In genomic region chr6:144265061-144265357, GRCh38 we compare ENCODE assay signal across 14 cellular contexts. TPM values are rescaled to one million over a fixed set of nuclear protein-coding genes. Genes with fewer than 3 reads are reported as not detected.
DNase-seq lines count a peak whose midpoint lies in the region; ATAC-seq and TF ChIP-seq lines count a peak whose summit lies in the region.
"Had no signal": no experiment of that assay in that cellular context is flagged by ENCODE, and none has a peak within 500 bp of the region (broad histone marks: within the 10 kb centered on the region; RNA-seq: fewer than 3 reads in every experiment).

No MANE protein-coding gene starts in this region.

- CTCF ChIA-PET in HCT116 (lab: Charles Lee) = no interaction called here

- no peaks in the 10 kb centered on the region; a peak in 1 of 4 replicates for H3K9me3 ChIP-seq in HCT116 (ENCODE audit: control insufficient read depth in 1 of 2, insufficient read depth in 1 of 2, low read depth in 1 of 2, low read length in 2 of 2)
- H3K9me3 ChIP-seq in adipocyte (ENCODE audit: control insufficient read depth, low read length) = no peaks in the 10 kb centered on the region
- no peaks in the 10 kb centered on the region for H3K9me3 ChIP-seq in left lung
- no peaks in the 10 kb centered on the region for H3K9me3 ChIP-seq in thoracic aorta

- in situ Hi-C loops in GM13976 (cut with MboI; ENCODE audit: low sequenced_read_pairs, unreplicated experiment) = no loop called here

- peak overlapping the region in 1 of 2 experiments; percentile 9; a peak in 2 of 4 replicates for H3K4me3 ChIP-seq in HCT116 (replicated peaks in 1 of 2; ENCODE audit: low read depth in 1 of 2, low read length in 2 of 2)
- peak overlapping the region; percentile 60 for H3K4me3 ChIP-seq in adipocyte (ENCODE audit: low read length)
- H3K4me3 ChIP-seq in left lung = no peak overlapping the region
- H3K4me3 ChIP-seq in thoracic aorta = no peak overlapping the region

- no peaks in the 10 kb centered on the region for H3K79me2 ChIP-seq in HCT116 (ENCODE audit: insufficient read depth, low read length)

- intact Hi-C loops in HCT116 (cut with micrococcal nuclease) (no loop called here), left lung (cut with DNase I) (no loop called here)

- H3K27ac ChIP-seq in HCT116 (ENCODE audit: low read depth, low read length) (peak overlapping the region; percentile 40; the same call in 1 of the 2 replicates), left lung (peak overlapping the region; percentile 68 to 69), thoracic aorta (peak overlapping the region; percentile 78 to 83)

- peak overlapping the region; percentile 90 for H3K4me2 ChIP-seq in HCT116 (ENCODE audit: low read length)

- H4K20me1 ChIP-seq in HCT116 (ENCODE audit: insufficient read depth) = no peaks in the 10 kb centered on the region

- H3K4me1 ChIP-seq in HCT116 (ENCODE audit: control insufficient read depth in 1 of 2, insufficient read depth in 2 of 2, low read length in 2 of 2) (peaks cover 23 to 32% of the 10 kb centered on the region in 2 experiments), adipocyte (ENCODE audit: control insufficient read depth, insufficient read depth, low read length) (peaks cover 43% of the 10 kb centered on the region), left lung (peaks cover 8 to 17% of the 10 kb centered on the region in 2 donors), thoracic aorta (ENCODE audit: control insufficient read depth in 1 of 2, low read depth in 2 of 2) (peaks cover 24 to 34% of the 10 kb centered on the region in 2 donors)

- TF ChIP-seq RAD21 in HCT116 (IDR thresholded peaks at IDR 0.05; ENCODE audit: low read depth) = no peak

- peak overlapping the region; percentile 89 for H2AFZ ChIP-seq in HCT116 (ENCODE audit: low read depth, low read length, poor library complexity, severe bottlenecking)

- RAD21 ChIA-PET in HCT116 (lab: Charles Lee; ENCODE audit: low non-redundant PET in 1 of 2, low total read pairs in 2 of 2, uncharacterized antibody in 2 of 2, unreplicated experiment in 2 of 2) = no interaction called here

- POLR2A ChIA-PET in HCT116 (lab: Charles Lee) = no interaction called here

- H3K27me3 ChIP-seq in HCT116 (ENCODE audit: insufficient read depth, low read length) (no peaks in the 10 kb centered on the region), adipocyte (replicated peaks; ENCODE audit: control insufficient read depth, insufficient read depth, low read length) (no peaks in the 10 kb centered on the region), left lung (no peaks in the 10 kb centered on the region), thoracic aorta (replicated peaks; ENCODE audit: insufficient read depth) (no peaks in the 10 kb centered on the region)

- ATAC-seq in HCT116 (no peak), left lung (peak; percentile 63), thoracic aorta (ENCODE audit: insufficient number of reproducible peaks, low FRiP score, low read depth) (no peak), HG02642 (IDR thresholded peaks at IDR 0.05; ENCODE audit: poor library complexity, unreplicated experiment) (no peak)
- ATAC-seq: activated T-cell treated with anti-CD3 and anti-CD28 coated beads, Interleukin-2, amount 50 U/mL, for 4 hours had no signal

- H3K36me3 ChIP-seq in HCT116 (ENCODE audit: control insufficient read depth in 1 of 2, insufficient read depth in 2 of 2, low read length in 2 of 2) (no peaks in the 10 kb centered on the region), adipocyte (ENCODE audit: control insufficient read depth, insufficient read depth, low read length, severe bottlenecking) (no peaks in the 10 kb centered on the region), left lung (no peaks in the 10 kb centered on the region), thoracic aorta (no peaks in the 10 kb centered on the region)

- no peak for TF ChIP-seq POLR2A in HCT116 (IDR thresholded peaks at IDR 0.05; ENCODE audit: borderline replicate concordance, extremely low read depth, insufficient read depth, insufficient read length)

- BruUV-seq in HCT116 (replicated peaks; lab: Mats Ljungman, UMichigan) = no TSS peak

- TF ChIP-seq CTCF in HCT116 (IDR thresholded peaks at IDR 0.05 in 2 of 3, conservative IDR thresholded peaks at IDR 0.05 in 1 of 3; ENCODE audit: borderline replicate concordance in 1 of 3, insufficient read depth in 1 of 3, low read depth in 2 of 3, low read length in 2 of 3) (no peak), left lung (IDR thresholded peaks at IDR 0.05) (no peak), thoracic aorta (IDR thresholded peaks at IDR 0.05) (no peak), GM13976 (IDR thresholded peaks at IDR 0.05; ENCODE audit: borderline replicate concordance, control extremely low read depth, extremely low read depth, insufficient read depth, missing control alignments) (no peak)

- DNase-seq in HCT116 (ENCODE audit: low read depth, low spot score) = no peak
- peak; percentile 11 for DNase-seq in adipocyte (ENCODE audit: low read depth)
- no peak for DNase-seq in left lung
- no peak for DNase-seq in thoracic aorta (ENCODE audit: low spot score)
- DNase-seq in GM13976 (ENCODE audit: low spot score) = no peak
- no peak for DNase-seq in LoVo (ENCODE audit: low spot score)
- no peak for DNase-seq in NCI-H1436 (lab: John Stamatoyannopoulos, UW)
- DNase-seq: activated T-cell treated with anti-CD3 and anti-CD28 coated beads, Interleukin-2, amount 50 U/mL, for 4 hours; DMS153; effector CD8-positive, alpha-beta T cell; NCI-H526; stimulated activated naive CD4-positive, alpha-beta T cell treated with Interleukin-2 at 50 U/mL for 16 hours; T-helper 2 cell had no signal

- H3K9ac ChIP-seq in HCT116 (ENCODE audit: low read length) = peak overlapping the region; percentile 6; the same call in 1 of the 2 replicates
- H3K9ac ChIP-seq in adipocyte (ENCODE audit: low read length) = peak overlapping the region; percentile 67

- no peaks in the 10 kb centered on the region for H3K9me2 ChIP-seq in HCT116 (ENCODE audit: insufficient read depth)

TF ChIP-seq in HCT116, 20 proteins besides CTCF, POLR2A, EP300 and RAD21 (continues in another document):
- TF ChIP-seq REST (IDR thresholded peaks at IDR 0.05; ENCODE audit: low read depth) (no peak), SP1 (IDR thresholded peaks at IDR 0.05; ENCODE audit: low read depth) (no peak), YY1 (IDR thresholded peaks at IDR 0.05; ENCODE audit: extremely low read depth, insufficient replicate concordance, low read depth, low read length) (no peak), EGR1 (IDR thresholded peaks at IDR 0.05; ENCODE audit: low read depth) (no peak), FOSL1 (IDR thresholded peaks at IDR 0.05; ENCODE audit: low read depth) (no peak), EZH2 (IDR thresholded peaks at IDR 0.05) (no peak), ZNF274 (IDR thresholded peaks at IDR 0.05; ENCODE audit: low read depth, low read length) (no peak), EZH2phosphoT487 (IDR thresholded peaks at IDR 0.05; ENCODE audit: borderline replicate concordance) (no peak)
- TF ChIP-seq, protein P1, sequence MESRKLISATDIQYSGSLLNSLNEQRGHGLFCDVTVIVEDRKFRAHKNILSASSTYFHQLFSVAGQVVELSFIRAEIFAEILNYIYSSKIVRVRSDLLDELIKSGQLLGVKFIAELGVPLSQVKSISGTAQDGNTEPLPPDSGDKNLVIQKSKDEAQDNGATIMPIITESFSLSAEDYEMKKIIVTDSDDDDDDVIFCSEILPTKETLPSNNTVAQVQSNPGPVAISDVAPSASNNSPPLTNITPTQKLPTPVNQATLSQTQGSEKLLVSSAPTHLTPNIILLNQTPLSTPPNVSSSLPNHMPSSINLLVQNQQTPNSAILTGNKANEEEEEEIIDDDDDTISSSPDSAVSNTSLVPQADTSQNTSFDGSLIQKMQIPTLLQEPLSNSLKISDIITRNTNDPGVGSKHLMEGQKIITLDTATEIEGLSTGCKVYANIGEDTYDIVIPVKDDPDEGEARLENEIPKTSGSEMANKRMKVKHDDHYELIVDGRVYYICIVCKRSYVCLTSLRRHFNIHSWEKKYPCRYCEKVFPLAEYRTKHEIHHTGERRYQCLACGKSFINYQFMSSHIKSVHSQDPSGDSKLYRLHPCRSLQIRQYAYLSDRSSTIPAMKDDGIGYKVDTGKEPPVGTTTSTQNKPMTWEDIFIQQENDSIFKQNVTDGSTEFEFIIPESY (IDR thresholded peaks at IDR 0.05; ENCODE audit: extremely low read depth, insufficient replicate concordance, low read length) = no peak
- TF ChIP-seq, protein P2, sequence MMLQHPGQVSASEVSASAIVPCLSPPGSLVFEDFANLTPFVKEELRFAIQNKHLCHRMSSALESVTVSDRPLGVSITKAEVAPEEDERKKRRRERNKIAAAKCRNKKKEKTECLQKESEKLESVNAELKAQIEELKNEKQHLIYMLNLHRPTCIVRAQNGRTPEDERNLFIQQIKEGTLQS (IDR thresholded peaks at IDR 0.05) = no peak
- TF ChIP-seq, protein P3, sequence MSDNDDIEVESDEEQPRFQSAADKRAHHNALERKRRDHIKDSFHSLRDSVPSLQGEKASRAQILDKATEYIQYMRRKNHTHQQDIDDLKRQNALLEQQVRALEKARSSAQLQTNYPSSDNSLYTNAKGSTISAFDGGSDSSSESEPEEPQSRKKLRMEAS (IDR thresholded peaks at IDR 0.05) = no peak

RNA-seq across cellular contexts. Expression of gene UTRN, which starts 20.1 kb away (rescaled TPM):
- total RNA-seq in HCT116 (2021; ENCODE audit: unreplicated experiment) (28.4 TPM), left lung (100 to 1,000 TPM; 238 to 253 TPM), thoracic aorta (100 to 1,000 TPM; 163 to 243 TPM)
- polyA plus RNA-seq in HCT116 (2012) = 7.7 and 11.4 TPM in 2 replicates
